ENCODE assay signal across 20 cellular contexts in genomic region chr1:51919684-51920083, GRCh38. TPM values are rescaled to one million over a fixed set of nuclear protein-coding genes. Genes with fewer than 3 reads are reported as not detected.
DNase-seq lines count a peak whose midpoint lies in the region; ATAC-seq and TF ChIP-seq lines count a peak whose summit lies in the region.
"Had no signal": no experiment of that assay in that cellular context is flagged by ENCODE, and none has a peak within 500 bp of the region (broad histone marks: within the 10 kb centered on the region; RNA-seq: fewer than 3 reads in every experiment).

No MANE protein-coding gene starts in this region.

- no peak overlapping the region for H3K14ac ChIP-seq in neuronal stem cell (ENCODE audit: low read length)

- H3K23ac ChIP-seq in neuronal stem cell (ENCODE audit: low read depth, low read length, poor library complexity), result no peak overlapping the region

- H3K9me3 Mint-ChIP-seq in GM23338 (no peaks in the 10 kb centered on the region), glutamatergic neuron (ENCODE audit: unreplicated experiment) (no peaks in the 10 kb centered on the region)

- DNase-seq in GM23338 (ENCODE audit: low spot score) (no peak), WERI-Rb-1 (no peak), glutamatergic neuron (no peak), neuronal stem cell (ENCODE audit: low spot score) (no peak), MM.1S (no peak)
- no peak for DNase-seq in stimulated activated CD8-positive, alpha-beta memory T cell treated with anti-CD3 and anti-CD28 coated beads, Interleukin-4, amount 100 ng/mL, for 48 hours
- DNase-seq: CD4-positive, CD25-positive, alpha-beta regulatory T cell; DMS 273 treated with DMSO at 0.1 percent for 48 hours; GDM1; NCI-H1105; NCI-H2081 treated with DMSO at 0.1 percent for 48 hours; NCI-H510A; NCI-H748 treated with DMSO at 0.1 percent for 48 hours; NK-92 treated with Interleukin-12 subunit alpha and Interleukin-12 subunit beta, amount 100 ng/mL, for 24 hours; Right ventricle myocardium superior had no signal

- H4K20me1 ChIP-seq in GM23338 (replicated peaks; ENCODE audit: insufficient read depth) (no peaks in the 10 kb centered on the region; the same call in 1 of the 2 replicates), MM.1S (ENCODE audit: insufficient read depth, low read length) (no peaks in the 10 kb centered on the region)

- no peaks in the 10 kb centered on the region for H3K27me3 ChIP-seq in GM23338 (ENCODE audit: insufficient read depth)
- H3K27me3 ChIP-seq in WERI-Rb-1 (ENCODE audit: insufficient read depth, low read depth, severe bottlenecking), result no peaks in the 10 kb centered on the region
- peaks cover 0 to 78% (median 0%) of the 10 kb centered on the region in 3 experiments for H3K27me3 ChIP-seq in neuronal stem cell (ENCODE audit: control insufficient read depth in 3 of 3, insufficient read depth in 3 of 3, low read depth in 1 of 3, low read length in 3 of 3)
- H3K27me3 ChIP-seq in MM.1S (replicated peaks; ENCODE audit: insufficient read depth, low read length), result no peaks in the 10 kb centered on the region
- H3K27me3 ChIP-seq: BE2C had no signal

- H4K91ac ChIP-seq in neuronal stem cell (ENCODE audit: low read depth, low read length, poor library complexity), result no peak overlapping the region

- no peak overlapping the region for H3K4ac ChIP-seq in neuronal stem cell (ENCODE audit: low read length)

- H3K4me3 Mint-ChIP-seq in GM23338 (no peak overlapping the region), glutamatergic neuron (ENCODE audit: unreplicated experiment) (no peak overlapping the region)
- H3K4me3 Mint-ChIP-seq: CD4-positive, CD25-positive, alpha-beta regulatory T cell had no signal

- no peak overlapping the region for H3K4me2 ChIP-seq in GM23338
- no peak overlapping the region for H3K4me2 ChIP-seq in neuronal stem cell (ENCODE audit: insufficient read depth, low read length, poor library complexity, severe bottlenecking)
- H3K4me2 ChIP-seq in MM.1S (ENCODE audit: low read depth, low read length), result no peak overlapping the region

- no peaks in the 10 kb centered on the region for H3K79me1 ChIP-seq in neuronal stem cell (ENCODE audit: low read depth, low read length)

- H3K9me3 ChIP-seq in WERI-Rb-1 (ENCODE audit: severe bottlenecking) (no peaks in the 10 kb centered on the region), neuronal stem cell (replicated peaks in 1 of 2; ENCODE audit: control insufficient read depth in 2 of 2, insufficient read depth in 1 of 2, low read depth in 1 of 2, low read length in 2 of 2) (no peaks in the 10 kb centered on the region), MM.1S (replicated peaks; ENCODE audit: insufficient read depth, low read length) (no peaks in the 10 kb centered on the region)
- H3K9me3 ChIP-seq: BE2C had no signal

- H3K4me3 ChIP-seq in GM23338 (no peak overlapping the region), WERI-Rb-1 (ENCODE audit: low read depth, low read length) (no peak overlapping the region), neuronal stem cell (ENCODE audit: low read length in 2 of 2) (no peak overlapping the region), MM.1S (ENCODE audit: low read length) (no peak overlapping the region)
- H3K4me3 ChIP-seq: GM23248 had no signal

- H3K9ac ChIP-seq in neuronal stem cell (ENCODE audit: low read depth, low read length, poor library complexity) (no peak overlapping the region), MM.1S (ENCODE audit: low read length) (no peak overlapping the region)
- H3K9ac ChIP-seq: GM23248 had no signal

- H3K4me1 ChIP-seq in GM23338 (ENCODE audit: insufficient read depth), result no peaks in the 10 kb centered on the region
- peaks cover 14 to 22% of the 10 kb centered on the region in 2 donors for H3K4me1 ChIP-seq in neuronal stem cell (ENCODE audit: control insufficient read depth in 2 of 2, insufficient read depth in 1 of 2, low read depth in 1 of 2, low read length in 2 of 2)
- no peaks in the 10 kb centered on the region for H3K4me1 ChIP-seq in MM.1S (ENCODE audit: low read length)
- H3K4me1 ChIP-seq: BE2C had no signal

- H3K27me3 Mint-ChIP-seq in GM23338 (ENCODE audit: insufficient read depth, low read depth, poor library complexity), result peaks cover 1% of the 10 kb centered on the region
- no peaks in the 10 kb centered on the region for H3K27me3 Mint-ChIP-seq in glutamatergic neuron (ENCODE audit: unreplicated experiment)

- H3K79me2 ChIP-seq in GM23338 (replicated peaks; ENCODE audit: insufficient read depth) (no peaks in the 10 kb centered on the region), MM.1S (ENCODE audit: low read length) (no peaks in the 10 kb centered on the region)

- no CpG with 5 or more reads among the region's 10 CpGs for WGBS in neuronal stem cell (ENCODE audit: extremely low coverage in 2 of 2, insufficient read length in 2 of 2, insufficient replicate concordance in 1 of 2), 2 donors

- no peak overlapping the region for H2BK5ac ChIP-seq in neuronal stem cell (ENCODE audit: low read length)

- H4K8ac ChIP-seq in neuronal stem cell (ENCODE audit: low read depth, low read length), result no peak overlapping the region

- ATAC-seq in GM23338 (no peak), HG03175 (IDR thresholded peaks at IDR 0.05; ENCODE audit: unreplicated experiment) (no peak), HG03354 (IDR thresholded peaks at IDR 0.05; ENCODE audit: poor library complexity, severe bottlenecking, unreplicated experiment) (no peak)
- ATAC-seq: HCT116 had no signal

- H3K27ac Mint-ChIP-seq in GM23338 (peak overlapping the region; percentile 52; the same call in 1 of the 2 replicates), glutamatergic neuron (ENCODE audit: unreplicated experiment) (peak overlapping the region; percentile 34)
- H3K27ac Mint-ChIP-seq: CD4-positive, CD25-positive, alpha-beta regulatory T cell had no signal

- H3K9me2 ChIP-seq in GM23338 (ENCODE audit: insufficient read depth), result no peaks in the 10 kb centered on the region
- H3K9me2 ChIP-seq in MM.1S (replicated peaks; ENCODE audit: insufficient read depth, low read length), result no peaks in the 10 kb centered on the region

- H3K36me3 Mint-ChIP-seq in GM23338 (ENCODE audit: low read depth) (peaks cover 10% of the 10 kb centered on the region; the same call in 2 of the 3 replicates), glutamatergic neuron (ENCODE audit: unreplicated experiment) (no peaks in the 10 kb centered on the region)
- H3K36me3 Mint-ChIP-seq: CD4-positive, CD25-positive, alpha-beta regulatory T cell had no signal

- H3K36me3 ChIP-seq in GM23338 (ENCODE audit: insufficient read depth) (peaks cover 14% of the 10 kb centered on the region; the same call in 1 of the 2 replicates), WERI-Rb-1 (peaks cover 5% of the 10 kb centered on the region; the same call in 1 of the 2 replicates), neuronal stem cell (replicated peaks in 1 of 2; ENCODE audit: control insufficient read depth in 2 of 2, insufficient read depth in 2 of 2, low read length in 2 of 2) (no peaks in the 10 kb centered on the region), MM.1S (replicated peaks; ENCODE audit: insufficient read depth, low read length) (no peaks in the 10 kb centered on the region)
- H3K36me3 ChIP-seq: BE2C had no signal

- H2AK5ac ChIP-seq in neuronal stem cell (ENCODE audit: low read depth, low read length), result no peak overlapping the region

- no peak overlapping the region for H2BK12ac ChIP-seq in neuronal stem cell (ENCODE audit: low read length)

- H3K4me1 Mint-ChIP-seq in GM23338 (peaks cover 16% of the 10 kb centered on the region), glutamatergic neuron (ENCODE audit: low read depth, unreplicated experiment) (peaks cover 11% of the 10 kb centered on the region)
- H3K4me1 Mint-ChIP-seq: CD4-positive, CD25-positive, alpha-beta regulatory T cell had no signal

- peak overlapping the region; percentile 66; the same call in 1 of the 2 replicates for H3K27ac ChIP-seq in GM23338 (ENCODE audit: low read depth)
- H3K27ac ChIP-seq in WERI-Rb-1, result peak overlapping the region; percentile 27; the same call in 1 of the 2 replicates
- peak overlapping the region; percentile 33 for H3K27ac ChIP-seq in neuronal stem cell (replicated peaks; ENCODE audit: low read length)
- no peak overlapping the region for H3K27ac ChIP-seq in MM.1S (ENCODE audit: low read length)
- H3K27ac ChIP-seq: GM23248 had no signal

- H3F3A ChIP-seq in GM23338 (replicated peaks; ENCODE audit: low read depth), result 0 out of 2 replicates have a peak, but pooled peaks cover 4% of the 10 kb centered on the region
- no peaks in the 10 kb centered on the region for H3F3A ChIP-seq in MM.1S (ENCODE audit: insufficient read depth, low read length)

- TF ChIP-seq CTCF in GM23338 (conservative IDR thresholded peaks at IDR 0.05; ENCODE audit: low read depth in 2 of 2) (no peak), WERI-Rb-1 (IDR thresholded peaks at IDR 0.05; ENCODE audit: low read depth, low read length) (no peak), glutamatergic neuron (IDR thresholded peaks at IDR 0.05; ENCODE audit: partially characterized antibody, unreplicated experiment) (no peak), MM.1S (IDR thresholded peaks at IDR 0.05; ENCODE audit: low read length) (no peak)

- no peak overlapping the region for H2BK120ac ChIP-seq in neuronal stem cell (ENCODE audit: low read depth, low read length)

- H2AFZ ChIP-seq in GM23338, result no peak overlapping the region
- peak overlapping the region; percentile 39 for H2AFZ ChIP-seq in neuronal stem cell (ENCODE audit: low read length)
- H2AFZ ChIP-seq in MM.1S (ENCODE audit: low read length), result no peak overlapping the region
- H2AFZ ChIP-seq: GM23248 had no signal

- no peak overlapping the region for H2BK15ac ChIP-seq in neuronal stem cell (ENCODE audit: low read length)

- peak overlapping the region; percentile 12 for H3K18ac ChIP-seq in neuronal stem cell (ENCODE audit: low read length)

TF ChIP-seq in GM23338, 12 proteins besides CTCF, POLR2A, EP300 and RAD21 (continues in another document):
- no peak for TF ChIP-seq JUNB (IDR thresholded peaks at IDR 0.05; ENCODE audit: unreplicated experiment)

RNA-seq across cellular contexts. Expression of gene NRDC, which starts 41.2 kb away (rescaled TPM):
- 121 and 129 TPM in 2 replicates for total RNA-seq in GM23338 (2014; rRNA removed; shearing (Covaris generic))
- 198 and 217 TPM in 2 replicates for polyA plus RNA-seq in GM23338 (2016; fragmentation: Nextera tagmentation; extraction: Ambion mirVana)
- 127 TPM for total RNA-seq in glutamatergic neuron (ENCODE audit: unreplicated experiment)
- 112 TPM for polyA plus RNA-seq in neuronal stem cell (2013, experiment 1 of 2)
- polyA plus RNA-seq in neuronal stem cell (2013, experiment 2 of 2), result 115 TPM
